In genomic region chr16:55661842-55662479, GRCh38 we compare ENCODE assay signal across 21 cellular contexts. TPM values are rescaled to one million over a fixed set of nuclear protein-coding genes. Genes with fewer than 3 reads are reported as not detected.
DNase-seq lines count a peak whose midpoint lies in the region; FAIRE-seq and TF ChIP-seq lines count a peak whose summit lies in the region.
"Had no signal": no experiment of that assay in that cellular context is flagged by ENCODE, and none has a peak within 500 bp of the region (broad histone marks: within the 10 kb centered on the region; RNA-seq: fewer than 3 reads in every experiment).

No MANE protein-coding gene starts in this region.

- H3K27ac ChIP-seq in hepatocyte (peak overlapping the region; percentile 64), vagina (peak overlapping the region; percentile 58)
- H3K27ac ChIP-seq: A549, pancreas had no signal

- no TSS peak for BruUV-seq in Calu3 (replicated peaks; lab: Mats Ljungman, UMichigan)

- H3K36me3 Mint-ChIP-seq in Calu3 (ENCODE audit: insufficient read depth, unreplicated experiment), result no peaks in the 10 kb centered on the region
- H3K36me3 Mint-ChIP-seq: activated naive CD8-positive, alpha-beta T cell treated with anti-CD3 and anti-CD28 coated beads, Interleukin-2, amount 10 ng/mL, durations not matched to agents 7 days and 5 days had no signal

- H3K36me3 ChIP-seq in hepatocyte (replicated peaks; ENCODE audit: insufficient read depth, low read depth) (no peaks in the 10 kb centered on the region), vagina (no peaks in the 10 kb centered on the region)
- H3K36me3 ChIP-seq: pancreas had no signal

- no peaks in the 10 kb centered on the region for H3K9me3 Mint-ChIP-seq in Calu3 (ENCODE audit: low read depth, unreplicated experiment)
- H3K9me3 Mint-ChIP-seq: activated naive CD8-positive, alpha-beta T cell treated with anti-CD3 and anti-CD28 coated beads, Interleukin-2, amount 10 ng/mL, durations not matched to agents 7 days and 5 days; activated T-cell treated with anti-CD3 and anti-CD28 coated beads, Interleukin-2, amount 50 U/mL, for 4 hours; stimulated activated naive CD8-positive, alpha-beta T cell treated with anti-CD3 and anti-CD28 coated beads, Interleukin-15, Interleukin-2, amounts not matched to agents 100 ng/mL and 50 ng/mL, for 24 hours had no signal

- no peak overlapping the region for H3K4me3 Mint-ChIP-seq in Calu3 (ENCODE audit: low read depth, unreplicated experiment)
- H3K4me3 Mint-ChIP-seq: activated naive CD8-positive, alpha-beta T cell treated with anti-CD3 and anti-CD28 coated beads, Interleukin-2, amount 10 ng/mL, durations not matched to agents 7 days and 5 days; activated T-cell treated with anti-CD3 and anti-CD28 coated beads, Interleukin-2, amount 50 U/mL, for 4 hours; central memory CD8-positive, alpha-beta T cell; stimulated activated naive CD8-positive, alpha-beta T cell treated with anti-CD3 and anti-CD28 coated beads, Interleukin-15, Interleukin-2, amounts not matched to agents 100 ng/mL and 50 ng/mL, for 24 hours had no signal

- H3K4me2 ChIP-seq in hepatocyte, result peak overlapping the region; percentile 8
- H3K4me2 ChIP-seq: A549 had no signal

- H3K4me1 Mint-ChIP-seq in Calu3 (ENCODE audit: low read depth, unreplicated experiment), result no peaks in the 10 kb centered on the region
- H3K4me1 Mint-ChIP-seq: activated naive CD8-positive, alpha-beta T cell treated with anti-CD3 and anti-CD28 coated beads, Interleukin-2, amount 10 ng/mL, durations not matched to agents 7 days and 5 days; central memory CD8-positive, alpha-beta T cell had no signal

- intact Hi-C loops in vagina (cut with DNase I) (no loop called here), Calu3 (cut with micrococcal nuclease; ENCODE audit: unreplicated experiment) (no loop called here)

- H3K27me3 ChIP-seq in hepatocyte, result peaks cover 30% of the 10 kb centered on the region
- H3K27me3 ChIP-seq in vagina, result no peaks in the 10 kb centered on the region

- H3K9me3 ChIP-seq in hepatocyte (ENCODE audit: low read depth) (no peaks in the 10 kb centered on the region), vagina (no peaks in the 10 kb centered on the region)
- H3K9me3 ChIP-seq: A549, pancreas had no signal

- no peak overlapping the region for H3K4me3 ChIP-seq in hepatocyte
- no peak overlapping the region for H3K4me3 ChIP-seq in vagina
- H3K4me3 ChIP-seq: A549, pancreas had no signal

- TF ChIP-seq CTCF in hepatocyte (IDR thresholded peaks at IDR 0.05; ENCODE audit: poor library complexity) (no peak), vagina (IDR thresholded peaks at IDR 0.05) (no peak), Calu3 (IDR thresholded peaks at IDR 0.05; ENCODE audit: unreplicated experiment) (no peak)

- H3K27ac Mint-ChIP-seq in Calu3 (ENCODE audit: unreplicated experiment), result no peak overlapping the region
- H3K27ac Mint-ChIP-seq: activated naive CD8-positive, alpha-beta T cell treated with anti-CD3 and anti-CD28 coated beads, Interleukin-2, amount 10 ng/mL, durations not matched to agents 7 days and 5 days; stimulated activated naive CD8-positive, alpha-beta T cell treated with anti-CD3 and anti-CD28 coated beads, Interleukin-15, Interleukin-2, amounts not matched to agents 100 ng/mL and 50 ng/mL, for 24 hours had no signal

- DNase-seq in NCI-H82 (lab: John Stamatoyannopoulos, UW) (peak; percentile 31), NCI-H82 treated with DMSO at 0.1 percent for 48 hours (lab: John Stamatoyannopoulos, UW; ENCODE audit: unreplicated experiment) (no peak), amniotic stem cell (lab: John Stamatoyannopoulos, UW) (peak; percentile 35), hepatocyte (ENCODE audit: low spot score) (no peak), vagina (ENCODE audit: extremely low spot score in 2 of 2) (no peak), GM12891 (ENCODE audit: insufficient read length, low spot score) (no peak), Calu3 (no peak), T-helper 9 cell (no peak)
- DNase-seq: activated CD4-positive, alpha-beta T cell treated with anti-CD3 and anti-CD28 coated beads, Interleukin-2, amount 50 U/mL, for 1 hour; activated naive CD8-positive, alpha-beta T cell treated with anti-CD3 and anti-CD28 coated beads, Interleukin-2, amount 10 ng/mL, durations not matched to agents 7 days and 5 days; activated T-cell treated with anti-CD3 and anti-CD28 coated beads, Interleukin-2, amount 50 U/mL, for 4 hours; glutamatergic neuron; MV-4-11; NK-92 treated with Interleukin-12 subunit alpha and Interleukin-12 subunit beta, amount 100 ng/mL, for 24 hours; pancreas; SHP77 treated with DMSO at 0.1 percent for 48 hours had no signal

- H4K20me1 ChIP-seq in hepatocyte (ENCODE audit: insufficient read depth, poor library complexity, severe bottlenecking), result no peaks in the 10 kb centered on the region

- no peak overlapping the region for H2AFZ ChIP-seq in hepatocyte

- TF ChIP-seq POLR2A in vagina (IDR thresholded peaks at IDR 0.05), result no peak
- no peak for TF ChIP-seq POLR2A in GM12891 (IDR thresholded peaks at IDR 0.05; ENCODE audit: low read depth, low read length)

- peaks cover 35% of the 10 kb centered on the region for H3K27me3 Mint-ChIP-seq in Calu3 (ENCODE audit: unreplicated experiment)

- FAIRE-seq in GM12891 (lab: Jason Lieb, UNC), result no peak
- FAIRE-seq: A549, GM18507, pancreas had no signal

- CTCF ChIA-PET in Calu3 (lab: Charles Lee), result no interaction called here

- H3K4me1 ChIP-seq in hepatocyte (ENCODE audit: insufficient read depth), result peaks cover 16% of the 10 kb centered on the region
- peaks cover 25% of the 10 kb centered on the region for H3K4me1 ChIP-seq in vagina
- H3K4me1 ChIP-seq: A549, pancreas had no signal

- H3K9me2 ChIP-seq in hepatocyte (replicated peaks; ENCODE audit: insufficient read depth), result no peaks in the 10 kb centered on the region

- H3K79me2 ChIP-seq in hepatocyte, result no peaks in the 10 kb centered on the region

TF ChIP-seq in GM12891, 5 proteins besides CTCF, POLR2A, EP300 and RAD21:
- no peak for TF ChIP-seq POU2F2 (IDR thresholded peaks at IDR 0.05; ENCODE audit: low read depth, low read length)
- TF ChIP-seq SPI1 (IDR thresholded peaks at IDR 0.05; ENCODE audit: low read depth, low read length), result no peak
- TF ChIP-seq TAF1 (IDR thresholded peaks at IDR 0.05; ENCODE audit: low read depth, low read length), result no peak
- no peak for TF ChIP-seq PAX5 (IDR thresholded peaks at IDR 0.05; ENCODE audit: insufficient read depth, low read length, severe bottlenecking)
- no peak for TF ChIP-seq POLR2AphosphoS5 (IDR thresholded peaks at IDR 0.05; ENCODE audit: low read depth, low read length)

RNA-seq across cellular contexts. Expression of gene SLC6A2, which starts 6.2 kb away (rescaled TPM):
- total RNA-seq in hepatocyte, result 0.20 and 1.1 TPM in 2 replicates
- 0.28 TPM in 1 of 2 replicates, not detected in the other for polyA plus RNA-seq in hepatocyte
- total RNA-seq in vagina, result 9.6 TPM
- polyA plus RNA-seq in GM12891 (2012; ENCODE audit: low read depth, missing spikeins), result not detected
- total RNA-seq in Calu3 (2022), result not detected in 2 replicates
- total RNA-seq: activated naive CD8-positive, alpha-beta T cell treated with anti-CD3 and anti-CD28 coated beads, Interleukin-2, amount 10 ng/mL, durations not matched to agents 7 days and 5 days; activated T-cell treated with anti-CD3 and anti-CD28 coated beads, Interleukin-2, amount 50 U/mL, for 4 hours; kidney epithelial cell had no signal
- polyA plus RNA-seq: A549 had no signal

Comparison
In these comparisons a context has a peak if more than half of its experiments do, and no peak if none do; other contexts are left out.
1. DNase-seq: peak in NCI-H82 (single experiment) and amniotic stem cell (single experiment); none in NCI-H82 treated with DMSO at 0.1 percent for 48 hours (single experiment), hepatocyte (single experiment), vagina (0 of 2), GM12891 (single experiment), Calu3 (single experiment) and T-helper 9 cell (single experiment).